2 cellular contexts compared by ENCODE assay signal in the genomic region with DNA sequence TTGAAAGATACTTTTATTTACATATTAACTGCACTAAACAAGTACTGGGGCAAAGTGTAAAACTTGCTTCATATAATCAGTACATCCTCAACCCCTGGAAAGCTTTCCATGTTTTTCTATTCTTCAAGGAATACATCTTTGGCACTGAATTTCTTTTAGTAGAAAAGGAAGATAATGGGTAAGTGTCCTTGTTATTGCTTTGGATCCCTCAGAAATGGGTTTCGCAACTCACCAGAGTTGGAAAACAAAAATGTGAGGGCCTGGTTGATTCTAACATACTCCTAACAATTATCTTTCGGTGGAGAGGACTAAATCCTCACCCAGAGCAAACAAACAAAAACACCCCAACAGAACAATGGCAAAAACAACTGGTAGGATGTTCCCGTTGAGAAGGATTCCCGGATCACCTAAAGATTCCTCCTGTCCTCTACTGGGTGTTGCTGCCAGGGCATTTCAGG.
TF ChIP-seq lines count a peak whose summit lies in the region.

No MANE protein-coding gene starts in this region.

TF ChIP-seq in IMR-90, 13 proteins besides CTCF, POLR2A, EP300 and RAD21:
- peak; percentile 83 for TF ChIP-seq CEBPB (IDR thresholded peaks at IDR 0.05; ENCODE audit: low read depth, low read length)
- no peak for TF ChIP-seq FOS (IDR thresholded peaks at IDR 0.05; ENCODE audit: low read depth, low read length)
- no peak for TF ChIP-seq MAZ (IDR thresholded peaks at IDR 0.05; ENCODE audit: borderline replicate concordance, low read depth, low read length)

TF ChIP-seq in HepG2, 621 proteins besides CTCF, POLR2A, EP300 and RAD21 (continues in another document):
- peak; percentile 18; the same call in 1 of the 2 replicates for TF ChIP-seq SAP130 (CRISPR knock-in tag; IDR thresholded peaks at IDR 0.05; ENCODE audit: low read depth)
- 0 out of 2 replicates have a peak, but pooled peaks have one; percentile 22 for TF ChIP-seq SNAPC2 (CRISPR knock-in tag; IDR thresholded peaks at IDR 0.05)
- TF ChIP-seq ZNF160 (CRISPR knock-in tag; IDR thresholded peaks at IDR 0.05), result no peak
- 0 out of 2 replicates have a peak, but pooled peaks have one; percentile 11 for TF ChIP-seq NR2F6 (IDR thresholded peaks at IDR 0.05)
- no peak; the same call in 1 of the 2 replicates for TF ChIP-seq NR2F6 (CRISPR knock-in tag; IDR thresholded peaks at IDR 0.05)
- TF ChIP-seq, protein P1, sequence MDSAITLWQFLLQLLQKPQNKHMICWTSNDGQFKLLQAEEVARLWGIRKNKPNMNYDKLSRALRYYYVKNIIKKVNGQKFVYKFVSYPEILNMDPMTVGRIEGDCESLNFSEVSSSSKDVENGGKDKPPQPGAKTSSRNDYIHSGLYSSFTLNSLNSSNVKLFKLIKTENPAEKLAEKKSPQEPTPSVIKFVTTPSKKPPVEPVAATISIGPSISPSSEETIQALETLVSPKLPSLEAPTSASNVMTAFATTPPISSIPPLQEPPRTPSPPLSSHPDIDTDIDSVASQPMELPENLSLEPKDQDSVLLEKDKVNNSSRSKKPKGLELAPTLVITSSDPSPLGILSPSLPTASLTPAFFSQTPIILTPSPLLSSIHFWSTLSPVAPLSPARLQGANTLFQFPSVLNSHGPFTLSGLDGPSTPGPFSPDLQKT (CRISPR knock-in tag; IDR thresholded peaks at IDR 0.05; ENCODE audit: borderline replicate concordance), result no peak
- TF ChIP-seq, protein P2, sequence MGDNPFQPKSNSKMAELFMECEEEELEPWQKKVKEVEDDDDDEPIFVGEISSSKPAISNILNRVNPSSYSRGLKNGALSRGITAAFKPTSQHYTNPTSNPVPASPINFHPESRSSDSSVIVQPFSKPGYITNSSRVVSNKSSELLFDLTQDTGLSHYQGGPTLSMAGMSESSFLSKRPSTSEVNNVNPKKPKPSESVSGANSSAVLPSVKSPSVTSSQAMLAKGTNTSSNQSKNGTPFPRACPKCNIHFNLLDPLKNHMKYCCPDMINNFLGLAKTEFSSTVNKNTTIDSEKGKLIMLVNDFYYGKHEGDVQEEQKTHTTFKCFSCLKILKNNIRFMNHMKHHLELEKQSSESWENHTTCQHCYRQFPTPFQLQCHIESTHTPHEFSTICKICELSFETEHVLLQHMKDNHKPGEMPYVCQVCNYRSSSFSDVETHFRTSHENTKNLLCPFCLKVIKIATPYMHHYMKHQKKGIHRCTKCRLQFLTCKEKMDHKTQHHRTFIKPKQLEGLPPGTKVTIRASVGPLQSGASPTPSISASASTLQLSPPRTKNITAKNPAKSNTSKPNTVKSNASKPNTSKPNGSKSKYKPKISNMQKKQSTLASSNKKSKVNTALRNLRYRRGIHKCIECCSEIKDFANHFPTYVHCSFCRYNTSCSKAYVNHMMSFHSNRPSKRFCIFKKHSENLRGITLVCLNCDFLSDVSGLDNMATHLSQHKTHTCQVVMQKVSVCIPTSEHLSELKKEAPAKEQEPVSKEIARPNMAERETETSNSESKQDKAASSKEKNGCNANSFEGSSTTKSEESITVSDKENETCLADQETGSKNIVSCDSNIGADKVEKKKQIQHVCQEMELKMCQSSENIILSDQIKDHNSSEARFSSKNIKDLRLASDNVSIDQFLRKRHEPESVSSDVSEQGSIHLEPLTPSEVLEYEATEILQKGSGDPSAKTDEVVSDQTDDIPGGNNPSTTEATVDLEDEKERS (CRISPR knock-in tag; IDR thresholded peaks at IDR 0.05), result 0 out of 2 replicates have a peak, but pooled peaks have one; percentile 43
- 0 out of 2 replicates have a peak, but pooled peaks have one; percentile 24 for TF ChIP-seq SMYD3 (CRISPR knock-in tag; IDR thresholded peaks at IDR 0.05)
- peak; percentile 47; the same call in 1 of the 2 replicates for TF ChIP-seq TBX2 (CRISPR knock-in tag; IDR thresholded peaks at IDR 0.05; ENCODE audit: borderline replicate concordance)
- TF ChIP-seq POGZ (CRISPR knock-in tag; IDR thresholded peaks at IDR 0.05), result 0 out of 2 replicates have a peak, but pooled peaks have one; percentile 39
- TF ChIP-seq, protein P3, sequence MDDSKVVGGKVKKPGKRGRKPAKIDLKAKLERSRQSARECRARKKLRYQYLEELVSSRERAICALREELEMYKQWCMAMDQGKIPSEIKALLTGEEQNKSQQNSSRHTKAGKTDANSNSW (CRISPR knock-in tag; IDR thresholded peaks at IDR 0.05; ENCODE audit: borderline replicate concordance), result no peak
- TF ChIP-seq ELF3 (CRISPR knock-in tag; IDR thresholded peaks at IDR 0.05), result 0 out of 2 replicates have a peak, but pooled peaks have one; percentile 16
- no peak for TF ChIP-seq RARG (CRISPR knock-in tag; IDR thresholded peaks at IDR 0.05; ENCODE audit: low read depth)
- peak; percentile 27 for TF ChIP-seq TEAD3 (CRISPR knock-in tag; optimal IDR thresholded peaks at IDR 0.05; ENCODE audit: borderline replicate concordance)
- peak; percentile 60 for TF ChIP-seq FOXA3 (CRISPR knock-in tag; IDR thresholded peaks at IDR 0.05)
- TF ChIP-seq, protein P4, sequence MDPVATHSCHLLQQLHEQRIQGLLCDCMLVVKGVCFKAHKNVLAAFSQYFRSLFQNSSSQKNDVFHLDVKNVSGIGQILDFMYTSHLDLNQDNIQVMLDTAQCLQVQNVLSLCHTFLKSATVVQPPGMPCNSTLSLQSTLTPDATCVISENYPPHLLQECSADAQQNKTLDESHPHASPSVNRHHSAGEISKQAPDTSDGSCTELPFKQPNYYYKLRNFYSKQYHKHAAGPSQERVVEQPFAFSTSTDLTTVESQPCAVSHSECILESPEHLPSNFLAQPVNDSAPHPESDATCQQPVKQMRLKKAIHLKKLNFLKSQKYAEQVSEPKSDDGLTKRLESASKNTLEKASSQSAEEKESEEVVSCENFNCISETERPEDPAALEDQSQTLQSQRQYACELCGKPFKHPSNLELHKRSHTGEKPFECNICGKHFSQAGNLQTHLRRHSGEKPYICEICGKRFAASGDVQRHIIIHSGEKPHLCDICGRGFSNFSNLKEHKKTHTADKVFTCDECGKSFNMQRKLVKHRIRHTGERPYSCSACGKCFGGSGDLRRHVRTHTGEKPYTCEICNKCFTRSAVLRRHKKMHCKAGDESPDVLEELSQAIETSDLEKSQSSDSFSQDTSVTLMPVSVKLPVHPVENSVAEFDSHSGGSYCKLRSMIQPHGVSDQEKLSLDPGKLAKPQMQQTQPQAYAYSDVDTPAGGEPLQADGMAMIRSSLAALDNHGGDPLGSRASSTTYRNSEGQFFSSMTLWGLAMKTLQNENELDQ (CRISPR knock-in tag; IDR thresholded peaks at IDR 0.05; ENCODE audit: borderline replicate concordance), result 0 out of 2 replicates have a peak, but pooled peaks have one; percentile 21
- TF ChIP-seq HDAC2 (CRISPR knock-in tag; IDR thresholded peaks at IDR 0.05), result peak; percentile 43; the same call in 1 of the 2 replicates
- TF ChIP-seq BCL6 (CRISPR knock-in tag; IDR thresholded peaks at IDR 0.05), result peak; percentile 49; the same call in 1 of the 2 replicates
- peak; percentile 24; the same call in 1 of the 2 replicates for TF ChIP-seq RXRB (CRISPR knock-in tag; IDR thresholded peaks at IDR 0.05; ENCODE audit: borderline replicate concordance)
- peak in 1 of 2 experiments; percentile 25; a peak in 1 of 4 replicates for TF ChIP-seq KLF16 (CRISPR knock-in tag; IDR thresholded peaks at IDR 0.05)
- TF ChIP-seq, protein P5, sequence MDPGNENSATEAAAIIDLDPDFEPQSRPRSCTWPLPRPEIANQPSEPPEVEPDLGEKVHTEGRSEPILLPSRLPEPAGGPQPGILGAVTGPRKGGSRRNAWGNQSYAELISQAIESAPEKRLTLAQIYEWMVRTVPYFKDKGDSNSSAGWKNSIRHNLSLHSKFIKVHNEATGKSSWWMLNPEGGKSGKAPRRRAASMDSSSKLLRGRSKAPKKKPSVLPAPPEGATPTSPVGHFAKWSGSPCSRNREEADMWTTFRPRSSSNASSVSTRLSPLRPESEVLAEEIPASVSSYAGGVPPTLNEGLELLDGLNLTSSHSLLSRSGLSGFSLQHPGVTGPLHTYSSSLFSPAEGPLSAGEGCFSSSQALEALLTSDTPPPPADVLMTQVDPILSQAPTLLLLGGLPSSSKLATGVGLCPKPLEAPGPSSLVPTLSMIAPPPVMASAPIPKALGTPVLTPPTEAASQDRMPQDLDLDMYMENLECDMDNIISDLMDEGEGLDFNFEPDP (CRISPR knock-in tag; conservative IDR thresholded peaks at IDR 0.05), result 0 out of 2 replicates have a peak, but pooled peaks have one; percentile 69
- 0 out of 2 replicates have a peak, but pooled peaks have one; percentile 37 for TF ChIP-seq MXD4 (CRISPR knock-in tag; IDR thresholded peaks at IDR 0.05)
- TF ChIP-seq, protein P6, sequence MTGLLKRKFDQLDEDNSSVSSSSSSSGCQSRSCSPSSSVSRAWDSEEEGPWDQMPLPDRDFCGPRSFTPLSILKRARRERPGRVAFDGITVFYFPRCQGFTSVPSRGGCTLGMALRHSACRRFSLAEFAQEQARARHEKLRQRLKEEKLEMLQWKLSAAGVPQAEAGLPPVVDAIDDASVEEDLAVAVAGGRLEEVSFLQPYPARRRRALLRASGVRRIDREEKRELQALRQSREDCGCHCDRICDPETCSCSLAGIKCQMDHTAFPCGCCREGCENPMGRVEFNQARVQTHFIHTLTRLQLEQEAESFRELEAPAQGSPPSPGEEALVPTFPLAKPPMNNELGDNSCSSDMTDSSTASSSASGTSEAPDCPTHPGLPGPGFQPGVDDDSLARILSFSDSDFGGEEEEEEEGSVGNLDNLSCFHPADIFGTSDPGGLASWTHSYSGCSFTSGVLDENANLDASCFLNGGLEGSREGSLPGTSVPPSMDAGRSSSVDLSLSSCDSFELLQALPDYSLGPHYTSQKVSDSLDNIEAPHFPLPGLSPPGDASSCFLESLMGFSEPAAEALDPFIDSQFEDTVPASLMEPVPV (CRISPR knock-in tag; IDR thresholded peaks at IDR 0.05), result 0 out of 2 replicates have a peak, but pooled peaks have one; percentile 33
- peak; percentile 57; the same call in 1 of the 2 replicates for TF ChIP-seq TARDBP (CRISPR knock-in tag; IDR thresholded peaks at IDR 0.05)
- TF ChIP-seq ZNF335 (CRISPR knock-in tag; IDR thresholded peaks at IDR 0.05), result 0 out of 2 replicates have a peak, but pooled peaks have one; percentile 19
- TF ChIP-seq KDM4B (CRISPR knock-in tag; IDR thresholded peaks at IDR 0.05), result no peak
- TF ChIP-seq, protein P7, sequence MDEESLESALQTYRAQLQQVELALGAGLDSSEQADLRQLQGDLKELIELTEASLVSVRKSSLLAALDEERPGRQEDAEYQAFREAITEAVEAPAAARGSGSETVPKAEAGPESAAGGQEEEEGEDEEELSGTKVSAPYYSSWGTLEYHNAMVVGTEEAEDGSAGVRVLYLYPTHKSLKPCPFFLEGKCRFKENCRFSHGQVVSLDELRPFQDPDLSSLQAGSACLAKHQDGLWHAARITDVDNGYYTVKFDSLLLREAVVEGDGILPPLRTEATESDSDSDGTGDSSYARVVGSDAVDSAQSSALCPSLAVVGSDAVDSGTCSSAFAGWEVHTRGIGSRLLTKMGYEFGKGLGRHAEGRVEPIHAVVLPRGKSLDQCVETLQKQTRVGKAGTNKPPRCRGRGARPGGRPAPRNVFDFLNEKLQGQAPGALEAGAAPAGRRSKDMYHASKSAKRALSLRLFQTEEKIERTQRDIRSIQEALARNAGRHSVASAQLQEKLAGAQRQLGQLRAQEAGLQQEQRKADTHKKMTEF (CRISPR knock-in tag; IDR thresholded peaks at IDR 0.05), result 0 out of 2 replicates have a peak, but pooled peaks have one; percentile 15
- peak; percentile 10; the same call in 1 of the 2 replicates for TF ChIP-seq MIXL1 (CRISPR knock-in tag; IDR thresholded peaks at IDR 0.05)
- no peak for TF ChIP-seq ZNF383 (CRISPR knock-in tag; IDR thresholded peaks at IDR 0.05; ENCODE audit: borderline replicate concordance)
- TF ChIP-seq, protein P8, sequence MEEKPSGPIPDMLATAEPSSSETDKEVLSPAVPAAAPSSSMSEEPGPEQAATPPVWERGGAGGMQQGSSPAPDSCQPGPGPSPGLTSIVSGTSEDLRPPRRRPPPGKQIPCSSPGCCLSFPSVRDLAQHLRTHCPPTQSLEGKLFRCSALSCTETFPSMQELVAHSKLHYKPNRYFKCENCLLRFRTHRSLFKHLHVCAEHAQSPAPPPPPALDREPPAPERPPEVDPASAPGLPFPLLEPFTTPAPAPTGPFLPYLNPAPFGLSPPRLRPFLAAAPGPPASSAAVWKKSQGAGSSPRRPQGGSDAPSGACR (CRISPR knock-in tag; IDR thresholded peaks at IDR 0.05), result peak; percentile 55; the same call in 1 of the 2 replicates
- 0 out of 2 replicates have a peak, but pooled peaks have one; percentile 28 for TF ChIP-seq ARNT2 (CRISPR knock-in tag; IDR thresholded peaks at IDR 0.05; ENCODE audit: low read depth)
- no peak for TF ChIP-seq SMARCC2 (IDR thresholded peaks at IDR 0.05)
- no peak for TF ChIP-seq JUN (CRISPR knock-in tag; IDR thresholded peaks at IDR 0.05)
- TF ChIP-seq ZNF619 (CRISPR knock-in tag; IDR thresholded peaks at IDR 0.05), result no peak
- 0 out of 2 replicates have a peak, but pooled peaks have one; percentile 21 for TF ChIP-seq PHF21A (CRISPR knock-in tag; IDR thresholded peaks at IDR 0.05)
- TF ChIP-seq, protein P9, sequence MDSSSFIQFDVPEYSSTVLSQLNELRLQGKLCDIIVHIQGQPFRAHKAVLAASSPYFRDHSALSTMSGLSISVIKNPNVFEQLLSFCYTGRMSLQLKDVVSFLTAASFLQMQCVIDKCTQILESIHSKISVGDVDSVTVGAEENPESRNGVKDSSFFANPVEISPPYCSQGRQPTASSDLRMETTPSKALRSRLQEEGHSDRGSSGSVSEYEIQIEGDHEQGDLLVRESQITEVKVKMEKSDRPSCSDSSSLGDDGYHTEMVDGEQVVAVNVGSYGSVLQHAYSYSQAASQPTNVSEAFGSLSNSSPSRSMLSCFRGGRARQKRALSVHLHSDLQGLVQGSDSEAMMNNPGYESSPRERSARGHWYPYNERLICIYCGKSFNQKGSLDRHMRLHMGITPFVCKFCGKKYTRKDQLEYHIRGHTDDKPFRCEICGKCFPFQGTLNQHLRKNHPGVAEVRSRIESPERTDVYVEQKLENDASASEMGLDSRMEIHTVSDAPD (CRISPR knock-in tag; IDR thresholded peaks at IDR 0.05), result peak; percentile 60; the same call in 1 of the 2 replicates
- peak; percentile 62 for TF ChIP-seq NCOA2 (CRISPR knock-in tag; IDR thresholded peaks at IDR 0.05)
- TF ChIP-seq, protein P10, sequence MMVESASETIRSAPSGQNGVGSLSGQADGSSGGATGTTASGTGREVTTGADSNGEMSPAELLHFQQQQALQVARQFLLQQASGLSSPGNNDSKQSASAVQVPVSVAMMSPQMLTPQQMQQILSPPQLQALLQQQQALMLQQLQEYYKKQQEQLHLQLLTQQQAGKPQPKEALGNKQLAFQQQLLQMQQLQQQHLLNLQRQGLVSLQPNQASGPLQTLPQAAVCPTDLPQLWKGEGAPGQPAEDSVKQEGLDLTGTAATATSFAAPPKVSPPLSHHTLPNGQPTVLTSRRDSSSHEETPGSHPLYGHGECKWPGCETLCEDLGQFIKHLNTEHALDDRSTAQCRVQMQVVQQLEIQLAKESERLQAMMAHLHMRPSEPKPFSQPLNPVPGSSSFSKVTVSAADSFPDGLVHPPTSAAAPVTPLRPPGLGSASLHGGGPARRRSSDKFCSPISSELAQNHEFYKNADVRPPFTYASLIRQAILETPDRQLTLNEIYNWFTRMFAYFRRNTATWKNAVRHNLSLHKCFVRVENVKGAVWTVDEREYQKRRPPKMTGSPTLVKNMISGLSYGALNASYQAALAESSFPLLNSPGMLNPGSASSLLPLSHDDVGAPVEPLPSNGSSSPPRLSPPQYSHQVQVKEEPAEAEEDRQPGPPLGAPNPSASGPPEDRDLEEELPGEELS (CRISPR knock-in tag; IDR thresholded peaks at IDR 0.05), result peak; percentile 83
- 0 out of 2 replicates have a peak, but pooled peaks have one; percentile 61 for TF ChIP-seq SOX13 (IDR thresholded peaks at IDR 0.05)
- peak in 1 of 2 experiments; percentile 92; a peak in 2 of 4 replicates for TF ChIP-seq SOX13 (CRISPR knock-in tag; conservative IDR thresholded peaks at IDR 0.05 in 1 of 2, IDR thresholded peaks at IDR 0.05 in 1 of 2)
- peak; percentile 61; the same call in 1 of the 2 replicates for TF ChIP-seq ERF (CRISPR knock-in tag; IDR thresholded peaks at IDR 0.05)
